ENCODE assay signal across 7 cellular contexts in genomic region chr1:85707990-85708825, GRCh38. TPM values are rescaled to one million over a fixed set of nuclear protein-coding genes. Genes with fewer than 3 reads are reported as not detected.
DNase-seq lines count a peak whose midpoint lies in the region; ATAC-seq, FAIRE-seq and TF ChIP-seq lines count a peak whose summit lies in the region.

Gene ZNHIT6, minus strand, starts transcription at chr1:85708433. Its CDS starts 149 bp downstream, at chr1:85708284.

- peak; percentile 44 for TF ChIP-seq CTCF in hepatocyte (IDR thresholded peaks at IDR 0.05; ENCODE audit: poor library complexity)

- H3K4me1 ChIP-seq in hepatocyte (ENCODE audit: insufficient read depth), result peaks cover 12% of the 10 kb centered on the region

- FAIRE-seq in GM18507 (lab: Jason Lieb, UNC), result peak; percentile 97

- H3K36me3 ChIP-seq in hepatocyte (replicated peaks; ENCODE audit: insufficient read depth, low read depth), result no peaks in the 10 kb centered on the region

- no peaks in the 10 kb centered on the region for H3K9me3 ChIP-seq in hepatocyte (ENCODE audit: low read depth)

- H4K20me1 ChIP-seq in hepatocyte (ENCODE audit: insufficient read depth, poor library complexity, severe bottlenecking), result no peaks in the 10 kb centered on the region

- 3% methylated on average over 34 of the region's 35 CpGs for WGBS in hepatocyte (ENCODE audit: low lambda C conversion rate, missing lambda C conversion rate)

- no peaks in the 10 kb centered on the region for H3K27me3 Mint-ChIP-seq in T-helper 2 cell treated with Interferon-gamma antibody and Interleukin-4, amounts not matched to agents 5 μg/mL and 100 μg/mL, for 36 hours (ENCODE audit: low read depth)

- ATAC-seq in HG02973 (IDR thresholded peaks at IDR 0.05; ENCODE audit: unreplicated experiment), result peak; percentile 86

- H3K27ac ChIP-seq in hepatocyte, result peak within 1 kb of the TSS; percentile 88

- H3K4me1 Mint-ChIP-seq in T-helper 2 cell treated with Interferon-gamma antibody and Interleukin-4, amounts not matched to agents 5 μg/mL and 100 μg/mL, for 36 hours (ENCODE audit: low read depth), result peaks cover 16% of the 10 kb centered on the region

- no peak within 1 kb of the TSS for H3K4me3 Mint-ChIP-seq in T-helper 2 cell treated with Interferon-gamma antibody and Interleukin-4, amounts not matched to agents 5 μg/mL and 100 μg/mL, for 36 hours

- H3K4me2 ChIP-seq in hepatocyte, result peak within 1 kb of the TSS; percentile 85

- H3K36me3 Mint-ChIP-seq in T-helper 2 cell treated with Interferon-gamma antibody and Interleukin-4, amounts not matched to agents 5 μg/mL and 100 μg/mL, for 36 hours (ENCODE audit: low read depth), result peaks cover 25% of the 10 kb centered on the region

- peaks cover 42% of the 10 kb centered on the region for H3K79me2 ChIP-seq in hepatocyte

- H3K27ac Mint-ChIP-seq in T-helper 2 cell treated with Interferon-gamma antibody and Interleukin-4, amounts not matched to agents 5 μg/mL and 100 μg/mL, for 36 hours, result no peak within 1 kb of the TSS

- peak within 1 kb of the TSS; percentile 49 for H3K4me3 ChIP-seq in hepatocyte

- DNase-seq in GM18507 (ENCODE audit: extremely low spot score, insufficient read length, low read depth), result peak; percentile 69
- peak; percentile 89 for DNase-seq in NCI-H1930 (lab: John Stamatoyannopoulos, UW)
- DNase-seq in T-helper 2 cell treated with Interferon-gamma antibody and Interleukin-4, amounts not matched to agents 5 μg/mL and 100 μg/mL, for 36 hours (ENCODE audit: low spot score), result peak; percentile 83
- peak; percentile 97 for DNase-seq in astrocyte of the hippocampus (ENCODE audit: low read depth, low spot score)
- DNase-seq in hepatocyte (ENCODE audit: low spot score), result peak; percentile 96
- peak; percentile 99 for DNase-seq in renal cortical epithelial cell (ENCODE audit: low read depth)

- peak within 1 kb of the TSS; percentile 88 for H2AFZ ChIP-seq in hepatocyte

- no peaks in the 10 kb centered on the region for H3K9me3 Mint-ChIP-seq in T-helper 2 cell treated with Interferon-gamma antibody and Interleukin-4, amounts not matched to agents 5 μg/mL and 100 μg/mL, for 36 hours

- no peaks in the 10 kb centered on the region for H3K27me3 ChIP-seq in hepatocyte

- H3K9me2 ChIP-seq in hepatocyte (replicated peaks; ENCODE audit: insufficient read depth), result no peaks in the 10 kb centered on the region

RNA-seq across cellular contexts. Expression of gene ZNHIT6, which starts in this region (rescaled TPM):
- total RNA-seq in hepatocyte (11.5 and 13.5 TPM in 2 replicates), renal cortical epithelial cell (19.4 and 27.3 TPM in 2 replicates)
- polyA plus RNA-seq in hepatocyte, result 12.1 and 14.2 TPM in 2 replicates

Comparison
In these comparisons a context has a peak if more than half of its experiments do, and no peak if none do; other contexts are left out.
1. Peak in every context shown above with its lines: DNase-seq, ATAC-seq, H3K4me3 ChIP-seq and H3K27ac ChIP-seq.